In the genomic region with DNA sequence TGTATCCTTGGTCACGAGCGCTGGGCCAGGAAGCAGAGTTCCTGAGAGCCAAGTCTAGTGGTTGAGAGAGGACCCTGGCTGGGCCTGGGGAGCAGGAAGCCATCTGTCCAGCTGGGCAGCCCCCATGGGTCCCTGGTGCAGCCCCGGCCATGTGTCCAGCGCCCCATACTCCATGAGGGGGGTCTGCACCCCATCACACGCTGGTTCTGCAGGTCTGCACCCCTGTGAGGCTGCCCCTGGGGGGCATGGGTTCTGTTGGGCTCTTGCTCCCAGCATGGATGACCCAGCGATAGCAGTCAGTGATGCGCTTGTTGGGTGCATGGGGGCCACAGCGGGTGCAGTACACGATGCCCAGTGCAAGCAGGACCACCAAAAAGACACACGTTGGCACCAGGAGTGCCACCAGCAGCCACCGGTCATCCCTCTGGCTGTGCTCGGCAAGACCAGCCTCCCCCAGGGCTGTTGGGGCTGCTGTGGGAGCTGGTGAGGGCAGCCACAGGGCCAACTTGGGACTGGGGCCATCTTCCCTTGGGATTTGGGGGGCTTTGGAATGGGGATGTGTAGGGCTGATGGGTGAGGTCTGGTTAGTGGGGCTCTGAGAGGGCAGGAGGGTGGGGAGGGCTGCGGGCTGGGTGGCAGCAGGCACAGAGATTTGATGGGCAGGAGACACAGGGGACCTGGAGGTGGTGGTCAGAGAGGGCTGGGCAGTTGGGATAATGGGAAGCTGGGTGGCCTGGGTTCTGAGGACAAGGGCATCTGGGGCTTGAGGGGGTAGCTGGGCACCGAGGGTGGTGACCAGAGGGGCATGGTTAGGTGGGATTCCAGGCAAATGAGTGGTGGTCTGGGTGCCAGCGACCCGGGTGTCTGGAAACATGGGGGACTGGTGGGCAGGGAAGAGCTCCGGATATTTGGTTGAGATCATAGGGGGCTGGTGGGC, we compare ENCODE assay signal across 10 cellular contexts. TPM values are rescaled to one million over a fixed set of nuclear protein-coding genes. Genes with fewer than 3 reads are reported as not detected.
DNase-seq lines count a peak whose midpoint lies in the region; ATAC-seq and TF ChIP-seq lines count a peak whose summit lies in the region.
"Had no signal": no experiment of that assay in that cellular context is flagged by ENCODE, and none has a peak within 500 bp of the region (broad histone marks: within the 10 kb centered on the region; RNA-seq: fewer than 3 reads in every experiment).

No MANE protein-coding gene starts in this region.

- H3K27ac ChIP-seq in heart right ventricle (peak overlapping the region in 8 of 10 donors; percentile 83 to 94 (median 88)), colonic mucosa (peak overlapping the region; percentile 86), vagina (peak overlapping the region; percentile 85)
- H3K27ac ChIP-seq: VCaP had no signal

- no peak for ATAC-seq in heart right ventricle
- ATAC-seq in left ventricle myocardium superior: no peak
- ATAC-seq in natural killer cell treated with Interleukin-12 subunit alpha and Interleukin-12 subunit beta and Interleukin-15 and Interleukin-18, amount 100 ng/mL, for 72 hours: no peak
- ATAC-seq in HG03045 (IDR thresholded peaks at IDR 0.05; ENCODE audit: unreplicated experiment): no peak

- H3K36me3 ChIP-seq in heart right ventricle (no peaks in the 10 kb centered on the region), colonic mucosa (no peaks in the 10 kb centered on the region), vagina (no peaks in the 10 kb centered on the region)

- 75 to 82% methylated on average over 17 of the region's 17 CpGs for WGBS in heart right ventricle, 2 donors

- no peak for TF ChIP-seq POLR2A in vagina (IDR thresholded peaks at IDR 0.05)

- H3K36me3 Mint-ChIP-seq in natural killer cell treated with Interleukin-12 subunit alpha and Interleukin-12 subunit beta and Interleukin-15 and Interleukin-18, amount 100 ng/mL, for 72 hours: no peaks in the 10 kb centered on the region
- H3K36me3 Mint-ChIP-seq in Calu3 (ENCODE audit: insufficient read depth, unreplicated experiment): peaks cover 24% of the 10 kb centered on the region

- BruUV-seq in Calu3 (replicated peaks; lab: Mats Ljungman, UMichigan): no TSS peak

- H3K27me3 ChIP-seq in heart right ventricle (peaks cover 0 to 6% (median 0%) of the 10 kb centered on the region in 7 donors), colonic mucosa (no peaks in the 10 kb centered on the region), vagina (no peaks in the 10 kb centered on the region)

- CTCF ChIA-PET in Calu3 (lab: Charles Lee): interaction anchor here (0.6 to 0.7 kb wide), 2 partner anchors 30 to 81 kb away, joined by 3 read pairs; no protein-coding TSS in a partner anchor

- peaks cover 21 to 23% of the 10 kb centered on the region in 2 donors for H3K27me3 Mint-ChIP-seq in natural killer cell treated with Interleukin-12 subunit alpha and Interleukin-12 subunit beta and Interleukin-15 and Interleukin-18, amount 100 ng/mL, for 72 hours
- peaks cover 44% of the 10 kb centered on the region for H3K27me3 Mint-ChIP-seq in Calu3 (ENCODE audit: unreplicated experiment)

- no peaks in the 10 kb centered on the region for H3K9me3 Mint-ChIP-seq in natural killer cell treated with Interleukin-12 subunit alpha and Interleukin-12 subunit beta and Interleukin-15 and Interleukin-18, amount 100 ng/mL, for 72 hours
- H3K9me3 Mint-ChIP-seq in Calu3 (ENCODE audit: low read depth, unreplicated experiment): peaks cover 6% of the 10 kb centered on the region

- peak overlapping the region in 9 of 10 donors; percentile 46 to 76 (median 60) for H3K4me3 ChIP-seq in heart right ventricle
- no peak overlapping the region for H3K4me3 ChIP-seq in colonic mucosa
- H3K4me3 ChIP-seq in vagina: peak overlapping the region; percentile 58 to 68

- intact Hi-C loops in heart right ventricle (cut with DNase I) (loop anchor here in 8 of 10 donors (5.0 to 10.0 kb wide), 3 partner anchors 32 to 72 kb away; partner anchors contain the start of genes B4GAT1 (in 2 of the 8) and BRMS1 (in 2 of the 8)), left ventricle myocardium superior (cut with micrococcal nuclease) (loop anchor here (5.0 kb wide), 1 partner anchor 72 kb away; no protein-coding TSS in a partner anchor), colonic mucosa (cut with DNase I) (no loop called here), vagina (cut with DNase I) (no loop called here), Calu3 (cut with micrococcal nuclease; ENCODE audit: unreplicated experiment) (no loop called here)

- TF ChIP-seq CTCF in heart right ventricle (IDR thresholded peaks at IDR 0.05) (no peak), colonic mucosa (IDR thresholded peaks at IDR 0.05) (no peak), vagina (IDR thresholded peaks at IDR 0.05) (no peak), Calu3 (IDR thresholded peaks at IDR 0.05; ENCODE audit: unreplicated experiment) (no peak)

- peak overlapping the region; percentile 25 to 67 for H3K27ac Mint-ChIP-seq in natural killer cell treated with Interleukin-12 subunit alpha and Interleukin-12 subunit beta and Interleukin-15 and Interleukin-18, amount 100 ng/mL, for 72 hours
- H3K27ac Mint-ChIP-seq in Calu3 (ENCODE audit: unreplicated experiment): no peak overlapping the region

- H3K4me1 Mint-ChIP-seq in natural killer cell treated with Interleukin-12 subunit alpha and Interleukin-12 subunit beta and Interleukin-15 and Interleukin-18, amount 100 ng/mL, for 72 hours (ENCODE audit: low read depth in 2 of 2): peaks cover 25 to 29% of the 10 kb centered on the region in 2 donors
- peaks cover 9% of the 10 kb centered on the region for H3K4me1 Mint-ChIP-seq in Calu3 (ENCODE audit: low read depth, unreplicated experiment)

- H3K9me3 ChIP-seq in heart right ventricle (no peaks in the 10 kb centered on the region), colonic mucosa (no peaks in the 10 kb centered on the region), vagina (no peaks in the 10 kb centered on the region)

- DNase-seq in heart right ventricle: no peak
- DNase-seq in left ventricle myocardium superior: no peak
- no peak for DNase-seq in colonic mucosa
- DNase-seq in natural killer cell treated with Interleukin-12 subunit alpha and Interleukin-12 subunit beta and Interleukin-15 and Interleukin-18, amount 100 ng/mL, for 72 hours (ENCODE audit: low spot score): peak; percentile 58
- no peak for DNase-seq in vagina (ENCODE audit: extremely low spot score in 2 of 2)
- no peak for DNase-seq in NCI-H526 treated with DMSO at 0.1 percent for 48 hours (lab: John Stamatoyannopoulos, UW)
- no peak for DNase-seq in Calu3

- H3K4me1 ChIP-seq in heart right ventricle (peaks cover 15 to 58% (median 41%) of the 10 kb centered on the region in 9 donors), colonic mucosa (peaks cover 5% of the 10 kb centered on the region), vagina (peaks cover 66% of the 10 kb centered on the region)

- peak overlapping the region; percentile 47 for H3K4me3 Mint-ChIP-seq in natural killer cell treated with Interleukin-12 subunit alpha and Interleukin-12 subunit beta and Interleukin-15 and Interleukin-18, amount 100 ng/mL, for 72 hours
- H3K4me3 Mint-ChIP-seq in Calu3 (ENCODE audit: low read depth, unreplicated experiment): no peak overlapping the region

- H3K9ac ChIP-seq in colonic mucosa (ENCODE audit: low read depth in 2 of 2, low read length in 2 of 2): peak overlapping the region; percentile 56 to 66

RNA-seq across cellular contexts. Expression of gene CD248, which starts 2.0 kb away (rescaled TPM):
- total RNA-seq in heart right ventricle: 10 to 100 TPM in 5 of 10 donors, 1 to 10 TPM in 5; 5.3 to 44.4 (median 9.1) TPM
- polyA plus RNA-seq in heart right ventricle: 10 to 100 TPM in 1 of 2 donors, 1 to 10 TPM in 1; 8.6 to 35.9 TPM
- 11.1 TPM for total RNA-seq in left ventricle myocardium superior
- total RNA-seq in colonic mucosa: 1 to 10 TPM; 4.9 to 8.8 TPM
- under 1 TPM; 0.10 to 0.59 TPM for total RNA-seq in natural killer cell treated with Interleukin-12 subunit alpha and Interleukin-12 subunit beta and Interleukin-15 and Interleukin-18, amount 100 ng/mL, for 72 hours
- total RNA-seq in vagina: 45.2 TPM
- total RNA-seq in Calu3 (2022): not detected in 2 replicates
- total RNA-seq: myocyte had no signal

RNA-seq across cellular contexts. Expression of gene RIN1, which starts 21.4 kb away (rescaled TPM):
- 1 to 10 TPM in 8 of 10 donors, under 1 TPM in 2; 0.81 to 5.3 (median 1.6) TPM for total RNA-seq in heart right ventricle
- polyA plus RNA-seq in heart right ventricle: 10 to 100 TPM in 1 of 2 donors, 1 to 10 TPM in 1; 3.9 to 10.8 TPM
- total RNA-seq in left ventricle myocardium superior: 1.7 TPM
- total RNA-seq in colonic mucosa: 10 to 100 TPM; 11.6 to 20.0 TPM
- total RNA-seq in natural killer cell treated with Interleukin-12 subunit alpha and Interleukin-12 subunit beta and Interleukin-15 and Interleukin-18, amount 100 ng/mL, for 72 hours: 1 to 10 TPM in 1 of 2 donors, under 1 TPM in 1; 0.43 to 2.1 TPM
- total RNA-seq in vagina: 19.2 TPM
- 17.6 and 23.7 TPM in 2 replicates for total RNA-seq in Calu3 (2022)

RNA-seq across cellular contexts. Expression of gene TMEM151A, which starts 23.1 kb away (rescaled TPM):
- total RNA-seq in heart right ventricle: under 1 TPM in 4 of 10 donors, not detected in 6; 0.17 to 0.24 (median 0.20) TPM
- under 1 TPM in 1 of 2 donors, not detected in 1; 0.10 TPM for polyA plus RNA-seq in heart right ventricle
- total RNA-seq in left ventricle myocardium superior: 0.25 TPM
- total RNA-seq in colonic mucosa: under 1 TPM; 0.37 to 0.47 TPM
- total RNA-seq in natural killer cell treated with Interleukin-12 subunit alpha and Interleukin-12 subunit beta and Interleukin-15 and Interleukin-18, amount 100 ng/mL, for 72 hours: not detected
- total RNA-seq in vagina: 1.7 TPM
- 1.4 and 3.0 TPM in 2 replicates for total RNA-seq in Calu3 (2022)

RNA-seq across cellular contexts. Expression of gene YIF1A, which starts 25.9 kb away (rescaled TPM):
- total RNA-seq in heart right ventricle: 10 to 100 TPM; 38.3 to 75.0 (median 51.9) TPM
- polyA plus RNA-seq in heart right ventricle: 100 to 1,000 TPM in 1 of 2 donors, 10 to 100 TPM in 1; 54.9 to 168 TPM
- 41.1 TPM for total RNA-seq in left ventricle myocardium superior
- total RNA-seq in colonic mucosa: 100 to 1,000 TPM in 1 of 2 donors, 10 to 100 TPM in 1; 87.4 to 159 TPM
- 10 to 100 TPM; 62.7 to 76.1 TPM for total RNA-seq in natural killer cell treated with Interleukin-12 subunit alpha and Interleukin-12 subunit beta and Interleukin-15 and Interleukin-18, amount 100 ng/mL, for 72 hours
- total RNA-seq in vagina: 130 TPM
- 98.8 and 106 TPM in 2 replicates for total RNA-seq in Calu3 (2022)

RNA-seq across cellular contexts. Expression of gene BRMS1, which starts 30.1 kb away (rescaled TPM):
- total RNA-seq in heart right ventricle: 10 to 100 TPM; 10.6 to 17.6 (median 12.9) TPM
- 10 to 100 TPM; 25.2 to 73.9 TPM for polyA plus RNA-seq in heart right ventricle
- total RNA-seq in left ventricle myocardium superior: 14.7 TPM
- 10 to 100 TPM; 31.1 to 64.6 TPM for total RNA-seq in colonic mucosa
- total RNA-seq in natural killer cell treated with Interleukin-12 subunit alpha and Interleukin-12 subunit beta and Interleukin-15 and Interleukin-18, amount 100 ng/mL, for 72 hours: 10 to 100 TPM; 53.2 to 64.5 TPM
- 37.1 TPM for total RNA-seq in vagina
- 48.1 and 51.0 TPM in 2 replicates for total RNA-seq in Calu3 (2022)

Comparison
In these comparisons a context has a peak if more than half of its experiments do, and no peak if none do; other contexts are left out.
1. intact Hi-C loops: an anchor here in heart right ventricle (5.0 to 10.0 kb wide) and left ventricle myocardium superior (5.0 kb wide); none called in colonic mucosa, vagina and Calu3.